34 cellular contexts compared by ENCODE assay signal in the genomic region with DNA sequence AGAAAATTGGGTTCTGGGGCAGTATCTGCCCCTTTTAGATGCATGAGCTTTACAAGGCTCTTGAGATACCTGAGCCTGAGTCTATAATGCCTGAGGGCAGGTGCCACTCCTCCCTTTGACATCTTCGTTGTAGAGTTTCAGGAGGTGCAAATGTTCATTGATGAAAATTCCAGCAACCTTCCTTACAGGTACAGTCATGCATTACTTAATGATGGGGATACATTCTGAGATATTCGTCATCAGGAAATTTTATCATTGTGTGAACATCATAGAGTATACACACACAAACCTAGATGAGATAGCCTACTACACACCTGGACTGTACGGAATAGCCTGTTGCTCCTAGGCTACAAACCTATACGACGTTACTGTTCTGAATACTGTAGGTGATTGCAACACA.
"Had no signal": no experiment of that assay in that cellular context is flagged by ENCODE, and none has a peak within 500 bp of the region (broad histone marks: within the 10 kb centered on the region; RNA-seq: fewer than 3 reads in every experiment).

No MANE protein-coding gene starts in this region.

- H3K36me3 ChIP-seq: ascending aorta had no signal

- DNase-seq: activated B cell treated with CpG ODN at 0.5 μM for 24 hours; activated CD4-positive, alpha-beta memory T cell treated with anti-CD3 and anti-CD28 coated beads, Interleukin-2, amount 10 ng/mL, durations not matched to agents 7 days and 5 days; activated CD4-positive, alpha-beta T cell treated with anti-CD3 and anti-CD28 coated beads for 4 hours; activated CD4-positive, alpha-beta T cell treated with anti-CD3 and anti-CD28 coated beads, Interleukin-2, amount 10 ng/mL, durations not matched to agents 24 days and 14 days; activated CD4-positive, alpha-beta T cell treated with anti-CD3 and anti-CD28 coated beads, Interleukin-2, amount 50 U/mL, for 1 hour; activated CD4-positive, alpha-beta T cell treated with anti-CD3 and anti-CD28 coated beads, Interleukin-2, amount 50 U/mL, for 4 hours; activated CD4-positive, CD25-positive, alpha-beta regulatory T cell treated with anti-CD3 and anti-CD28 coated beads, Interleukin-2, amount 50 U/mL, for 72 hours; activated CD8-positive, alpha-beta memory T cell treated with anti-CD3 and anti-CD28 coated beads for 24 hours; activated CD8-positive, alpha-beta memory T cell treated with anti-CD3 and anti-CD28 coated beads, Interleukin-2, amount 10 ng/mL, durations not matched to agents 7 days and 5 days; activated CD8-positive, alpha-beta memory T cell treated with anti-CD3 and anti-CD28 coated beads, Interleukin-2, amount 50 U/mL, for 48 hours; activated CD8-positive, alpha-beta T cell treated with anti-CD3 and anti-CD28 coated beads, Interleukin-2, amount 10 ng/mL, durations not matched to agents 7 days and 5 days; activated effector memory CD4-positive, alpha-beta T cell treated with Interleukin-2 at 50 U/mL for 16 hours; activated gamma-delta T cell; activated naive CD4-positive, alpha-beta T cell treated with anti-CD3 and anti-CD28 coated beads, Interleukin-2, amount 10 ng/mL, durations not matched to agents 7 days and 5 days; activated naive CD4-positive, alpha-beta T cell treated with Interleukin-2 at 50 U/mL for 16 hours; activated naive CD8-positive, alpha-beta T cell treated with anti-CD3 and anti-CD28 coated beads, Interleukin-2, amount 10 ng/mL, durations not matched to agents 7 days and 5 days; activated naive CD8-positive, alpha-beta T cell treated with anti-CD3 and anti-CD28 coated beads, Interleukin-2, amount 50 U/mL, for 24 hours; activated T-cell treated with anti-CD3 and anti-CD28 coated beads, Interleukin-2, amount 50 U/mL, for 24 hours; activated T-cell treated with anti-CD3 and anti-CD28 coated beads, Interleukin-2, amount 50 U/mL, for 48 hours; amygdala; anterior cingulate cortex; central memory CD4-positive, alpha-beta T cell; T-helper 1 cell; T-helper 2 cell; T-helper 9 cell had no signal

- H3K4me3 Mint-ChIP-seq: activated B cell treated with CpG ODN at 0.5 μM for 24 hours; activated CD4-positive, alpha-beta memory T cell treated with anti-CD3 and anti-CD28 coated beads, Interleukin-2, amount 10 ng/mL, durations not matched to agents 7 days and 5 days; activated CD4-positive, alpha-beta T cell treated with anti-CD3 and anti-CD28 coated beads, Interleukin-2, amount 10 ng/mL, durations not matched to agents 24 days and 14 days; activated CD8-positive, alpha-beta memory T cell treated with anti-CD3 and anti-CD28 coated beads, Interleukin-2, amount 10 ng/mL, durations not matched to agents 7 days and 5 days; activated CD8-positive, alpha-beta T cell treated with anti-CD3 and anti-CD28 coated beads, Interleukin-2, amount 10 ng/mL, durations not matched to agents 7 days and 5 days; activated naive CD4-positive, alpha-beta T cell treated with anti-CD3 and anti-CD28 coated beads, Interleukin-2, amount 10 ng/mL, durations not matched to agents 7 days and 5 days; activated naive CD4-positive, alpha-beta T cell treated with anti-CD3 and anti-CD28 coated beads, Interleukin-2, amount 50 U/mL, for 24 hours; activated naive CD8-positive, alpha-beta T cell; activated naive CD8-positive, alpha-beta T cell treated with anti-CD3 and anti-CD28 coated beads, Interleukin-2, amount 10 ng/mL, durations not matched to agents 7 days and 5 days; activated naive CD8-positive, alpha-beta T cell treated with anti-CD3 and anti-CD28 coated beads, Interleukin-2, amount 50 U/mL, for 24 hours; activated T-cell treated with anti-CD3 and anti-CD28 coated beads, Interleukin-2, amount 50 U/mL, for 24 hours; brain; T-helper 1 cell treated with Interleukin-12 subunit alpha and Interleukin-12 subunit beta and Interleukin-4 antibody, amounts not matched to agents 30 μg/mL and 1 μg/mL, for 36 hours; T-helper 2 cell treated with Interferon-gamma antibody and Interleukin-4, amounts not matched to agents 5 μg/mL and 100 μg/mL, for 36 hours had no signal

- H3K9me3 Mint-ChIP-seq: activated B cell treated with CpG ODN at 0.5 μM for 24 hours; activated CD4-positive, alpha-beta memory T cell treated with anti-CD3 and anti-CD28 coated beads, Interleukin-2, amount 10 ng/mL, durations not matched to agents 7 days and 5 days; activated naive CD4-positive, alpha-beta T cell treated with anti-CD3 and anti-CD28 coated beads, Interleukin-2, amount 10 ng/mL, durations not matched to agents 7 days and 5 days; activated naive CD4-positive, alpha-beta T cell treated with anti-CD3 and anti-CD28 coated beads, Interleukin-2, amount 50 U/mL, for 24 hours; activated naive CD8-positive, alpha-beta T cell treated with anti-CD3 and anti-CD28 coated beads, Interleukin-2, amount 50 U/mL, for 24 hours; activated T-cell treated with anti-CD3 and anti-CD28 coated beads, Interleukin-2, amount 50 U/mL, for 24 hours; activated T-helper 2 cell treated with anti-CD3 and anti-CD28 coated beads, Interferon-gamma antibody, Interleukin-2, Interleukin-4, amounts not matched to agents 10 μg/mL and 5 μg/mL and 100 μg/mL, durations not matched to agents 14 hours and 24 hours and 36 hours; brain; T-helper 2 cell treated with Interferon-gamma antibody and Interleukin-4, amounts not matched to agents 5 μg/mL and 100 μg/mL, for 36 hours had no signal

- H3K27me3 ChIP-seq: ascending aorta had no signal

- FAIRE-seq: TTC549 had no signal

- ATAC-seq: activated CD8-positive, alpha-beta memory T cell treated with anti-CD3 and anti-CD28 coated beads, Interleukin-2, amount 10 ng/mL, durations not matched to agents 7 days and 5 days; activated CD8-positive, alpha-beta T cell treated with anti-CD3 and anti-CD28 coated beads, Interleukin-2, amount 10 ng/mL, durations not matched to agents 7 days and 5 days; activated naive CD8-positive, alpha-beta T cell treated with anti-CD3 and anti-CD28 coated beads, Interleukin-2, amount 50 U/mL, for 24 hours had no signal

- H3K27ac ChIP-seq: ascending aorta, VCaP had no signal

- H3K27me3 Mint-ChIP-seq: activated B cell treated with CpG ODN at 0.5 μM for 24 hours; activated naive CD4-positive, alpha-beta T cell treated with anti-CD3 and anti-CD28 coated beads, Interleukin-2, amount 50 U/mL, for 24 hours; activated naive CD8-positive, alpha-beta T cell; activated naive CD8-positive, alpha-beta T cell treated with anti-CD3 and anti-CD28 coated beads, Interleukin-2, amount 50 U/mL, for 24 hours had no signal

- H3K4me1 Mint-ChIP-seq: activated B cell treated with CpG ODN at 0.5 μM for 24 hours had no signal

- H3K27ac Mint-ChIP-seq: activated B cell treated with CpG ODN at 0.5 μM for 24 hours; activated CD4-positive, alpha-beta memory T cell treated with anti-CD3 and anti-CD28 coated beads, Interleukin-2, amount 10 ng/mL, durations not matched to agents 7 days and 5 days; activated CD4-positive, alpha-beta T cell treated with anti-CD3 and anti-CD28 coated beads, Interleukin-2, amount 10 ng/mL, durations not matched to agents 24 days and 14 days; activated CD8-positive, alpha-beta memory T cell treated with anti-CD3 and anti-CD28 coated beads, Interleukin-2, amount 10 ng/mL, durations not matched to agents 7 days and 5 days; activated CD8-positive, alpha-beta T cell treated with anti-CD3 and anti-CD28 coated beads, Interleukin-2, amount 10 ng/mL, durations not matched to agents 7 days and 5 days; activated naive CD4-positive, alpha-beta T cell treated with anti-CD3 and anti-CD28 coated beads, Interleukin-2, amount 10 ng/mL, durations not matched to agents 7 days and 5 days; activated naive CD4-positive, alpha-beta T cell treated with anti-CD3 and anti-CD28 coated beads, Interleukin-2, amount 50 U/mL, for 24 hours; activated naive CD8-positive, alpha-beta T cell; activated naive CD8-positive, alpha-beta T cell treated with anti-CD3 and anti-CD28 coated beads, Interleukin-2, amount 10 ng/mL, durations not matched to agents 7 days and 5 days; activated naive CD8-positive, alpha-beta T cell treated with anti-CD3 and anti-CD28 coated beads, Interleukin-2, amount 50 U/mL, for 24 hours; activated T-cell treated with anti-CD3 and anti-CD28 coated beads, Interleukin-2, amount 50 U/mL, for 24 hours; activated T-helper 2 cell treated with anti-CD3 and anti-CD28 coated beads, Interferon-gamma antibody, Interleukin-2, Interleukin-4, amounts not matched to agents 10 μg/mL and 5 μg/mL and 100 μg/mL, durations not matched to agents 14 hours and 24 hours and 36 hours; brain; T-helper 1 cell treated with Interleukin-12 subunit alpha and Interleukin-12 subunit beta and Interleukin-4 antibody, amounts not matched to agents 30 μg/mL and 1 μg/mL, for 36 hours; T-helper 2 cell treated with Interferon-gamma antibody and Interleukin-4, amounts not matched to agents 5 μg/mL and 100 μg/mL, for 36 hours had no signal

- H3K4me3 ChIP-seq: ascending aorta had no signal

- H3K9me3 ChIP-seq: ascending aorta had no signal

- H3K4me1 ChIP-seq: ascending aorta had no signal

- H3K36me3 Mint-ChIP-seq: activated CD8-positive, alpha-beta memory T cell treated with anti-CD3 and anti-CD28 coated beads, Interleukin-2, amount 10 ng/mL, durations not matched to agents 7 days and 5 days; activated naive CD4-positive, alpha-beta T cell treated with anti-CD3 and anti-CD28 coated beads, Interleukin-2, amount 10 ng/mL, durations not matched to agents 7 days and 5 days; activated naive CD4-positive, alpha-beta T cell treated with anti-CD3 and anti-CD28 coated beads, Interleukin-2, amount 50 U/mL, for 24 hours; activated naive CD8-positive, alpha-beta T cell; brain had no signal
